Comparison of ENCODE assay signal across 26 cellular contexts in genomic region chr15:79900087-79900486, GRCh38. TPM values are rescaled to one million over a fixed set of nuclear protein-coding genes. Genes with fewer than 3 reads are reported as not detected.
DNase-seq lines count a peak whose midpoint lies in the region; ATAC-seq, FAIRE-seq and TF ChIP-seq lines count a peak whose summit lies in the region.
"Had no signal": no experiment of that assay in that cellular context is flagged by ENCODE, and none has a peak within 500 bp of the region (broad histone marks: within the 10 kb centered on the region; RNA-seq: fewer than 3 reads in every experiment).

No MANE protein-coding gene starts in this region.

- CTCF ChIA-PET in GM12878 (lab: Yijun Ruan, JAX) = interaction anchor here (1.0 to 6.5 kb wide), 5 partner anchors 18 to 273 kb away, joined by 3 to 51 read pairs (median 4); no protein-coding TSS in a partner anchor

- 18% methylated on average over 9 of the region's 9 CpGs for WGBS in GM12878 (ENCODE audit: insufficient coverage, insufficient replicate concordance, low lambda C conversion rate, missing lambda C conversion rate)

- SMC1A ChIA-PET in GM12878 (lab: Charles Lee; ENCODE audit: uncharacterized antibody, unreplicated experiment) = interaction anchor here (0.8 to 6.7 kb wide), 9 partner anchors 22 to 95 kb away, joined by 3 to 58 read pairs (median 17); partner anchors contain the start of gene BCL2A1

- H3K36me3 ChIP-seq in BLaER1 (no peaks in the 10 kb centered on the region; the same call in 1 of the 2 replicates), GM12878 (ENCODE audit: control insufficient read depth in 2 of 2, insufficient read depth in 2 of 2, low read length in 1 of 2) (no peaks in the 10 kb centered on the region)
- H3K36me3 ChIP-seq: gastrocnemius medialis, Peyer's patch, tibial nerve had no signal

- POLR2A ChIA-PET in GM12878 (lab: Charles Lee) = interaction anchor here (0.8 to 2.8 kb wide), 2 partner anchors 23 to 83 kb away, joined by 6 to 17 read pairs; no protein-coding TSS in a partner anchor

- H3K9ac ChIP-seq in BLaER1 (no peak overlapping the region), GM12878 (ENCODE audit: control insufficient read depth, insufficient read depth, low read length) (no peak overlapping the region)
- H3K9ac ChIP-seq: parathyroid adenoma had no signal

- intact Hi-C loops in GM12878 (cut with micrococcal nuclease; ENCODE audit: unreplicated experiment) = no loop called here

- ATAC-seq in GM12878 = no peak
- no peak for ATAC-seq in HG02981 (IDR thresholded peaks at IDR 0.05; ENCODE audit: unreplicated experiment)
- no peak for ATAC-seq in GM21717 (IDR thresholded peaks at IDR 0.05; ENCODE audit: unreplicated experiment)
- no peak for ATAC-seq in HG03139 (IDR thresholded peaks at IDR 0.05; ENCODE audit: unreplicated experiment)
- ATAC-seq: activated naive CD4-positive, alpha-beta T cell treated with anti-CD3 and anti-CD28 coated beads, Interleukin-2, amount 50 U/mL, for 72 hours; esophagus mucosa; gastrocnemius medialis; naive thymus-derived CD8-positive, alpha-beta T cell had no signal

- no peak for TF ChIP-seq RAD21 in GM12878 (IDR thresholded peaks at IDR 0.05; ENCODE audit: insufficient read depth, low read depth, low read length)

- H3K27me3 ChIP-seq in BLaER1 = no peaks in the 10 kb centered on the region
- no peaks in the 10 kb centered on the region for H3K27me3 ChIP-seq in GM12878 (replicated peaks in 1 of 2; ENCODE audit: control insufficient read depth in 2 of 2, insufficient read depth in 2 of 2, low read length in 1 of 2)
- H3K27me3 ChIP-seq: gastrocnemius medialis, Peyer's patch, tibial nerve had no signal

- no TSS peak for BruUV-seq in GM12878 (replicated peaks; lab: Mats Ljungman, UMichigan)

- peaks cover 47% of the 10 kb centered on the region for H3K4me1 ChIP-seq in BLaER1
- peaks cover 33% of the 10 kb centered on the region for H3K4me1 ChIP-seq in GM12878 (ENCODE audit: control insufficient read depth, insufficient read depth, low read length)

- TF ChIP-seq EP300 in GM12878 (IDR thresholded peaks at IDR 0.05; ENCODE audit: borderline replicate concordance in 1 of 2, control insufficient read depth in 1 of 2, low read depth in 2 of 2, low read length in 2 of 2) = no peak

- in situ Hi-C loops in GM12878 (cut with MboI) = no loop called here

- DNase-seq in GDM1 (lab: John Stamatoyannopoulos, UW) (peak; percentile 19), NOMO-1 treated with dmso at 0.1 percent for 144 hours (lab: John Stamatoyannopoulos, UW; ENCODE audit: unreplicated experiment) (peak; percentile 4), GM12878 (ENCODE audit: low read depth, low spot score) (no peak), UCSD-AML1 (lab: John Stamatoyannopoulos, UW; ENCODE audit: unreplicated experiment) (no peak)
- DNase-seq: activated CD4-positive, alpha-beta T cell treated with anti-CD3 and anti-CD28 coated beads, Interleukin-2, amount 10 ng/mL, durations not matched to agents 24 days and 14 days; activated T-cell treated with anti-CD3 and anti-CD28 coated beads for 4 hours; effector CD4-positive, alpha-beta T cell; gastrocnemius medialis; mesenchymal stem cell; naive thymus-derived CD8-positive, alpha-beta T cell; NCI-H1105 treated with DMSO at 0.1 percent for 48 hours; NCI-H2171; NCI-H69; Peyer's patch; stimulated activated CD4-positive, alpha-beta T cell treated with anti-CD3 and anti-CD28 coated beads, Interleukin-2, amount 100 ng/mL, for 24 hours; T1000 had no signal

- H2AFZ ChIP-seq in GM12878 (ENCODE audit: control insufficient read depth, low read depth, low read length) = no peak overlapping the region; the same call in 1 of the 2 replicates
- H2AFZ ChIP-seq: parathyroid adenoma had no signal

- H3K79me2 ChIP-seq in GM12878 (ENCODE audit: control insufficient read depth, insufficient read depth, low read length) = peaks cover 16% of the 10 kb centered on the region

- RAD21 ChIA-PET in GM12878 (lab: Charles Lee; ENCODE audit: unreplicated experiment) = interaction anchor here (1.0 to 5.7 kb wide), 9 partner anchors 10 to 93 kb away, joined by 3 to 45 read pairs (median 5); partner anchors contain the start of gene BCL2A1

- 0 out of 2 replicates have a peak overlapping the region, but pooled peaks have one; percentile 18 for H3K4me2 ChIP-seq in BLaER1
- no peak overlapping the region; the same call in 1 of the 2 replicates for H3K4me2 ChIP-seq in GM12878 (ENCODE audit: control insufficient read depth, insufficient read depth)

- no peak for TF ChIP-seq CTCF in GM12878 (IDR thresholded peaks at IDR 0.05 in 2 of 3, conservative IDR thresholded peaks at IDR 0.05 in 1 of 3; ENCODE audit: control insufficient read depth in 2 of 3, extremely low read depth in 1 of 3, insufficient read depth in 1 of 3, low read depth in 3 of 3, low read length in 3 of 3)

- no peak for TF ChIP-seq POLR2A in GM12878 (IDR thresholded peaks at IDR 0.05; ENCODE audit: low read depth, low read length)

- FAIRE-seq in GM12878 (lab: Jason Lieb, UNC) = no peak
- FAIRE-seq: H1, keratinocyte had no signal

- no peak overlapping the region for H3K27ac ChIP-seq in BLaER1
- no peak overlapping the region for H3K27ac ChIP-seq in GM12878 (ENCODE audit: control insufficient read depth, insufficient read depth)
- H3K27ac ChIP-seq: gastrocnemius medialis, parathyroid adenoma had no signal

- no peaks in the 10 kb centered on the region for H4K20me1 ChIP-seq in BLaER1
- H4K20me1 ChIP-seq in GM12878 (ENCODE audit: control insufficient read depth, insufficient read depth) = no peaks in the 10 kb centered on the region

- no peak overlapping the region for H3K4me3 ChIP-seq in BLaER1
- H3K4me3 ChIP-seq in GM12878 = no peak overlapping the region
- H3K4me3 ChIP-seq: gastrocnemius medialis, Peyer's patch, tibial nerve had no signal

- H3K9me3 ChIP-seq in BLaER1 (no peaks in the 10 kb centered on the region), GM12878 (replicated peaks; ENCODE audit: control insufficient read depth, insufficient read depth, low read length) (no peaks in the 10 kb centered on the region)
- H3K9me3 ChIP-seq: gastrocnemius medialis, Peyer's patch, tibial nerve had no signal

TF ChIP-seq in GM12878, 131 proteins besides CTCF, POLR2A, EP300 and RAD21 (continues in another document):
- TF ChIP-seq NR2C2 (IDR thresholded peaks at IDR 0.05; ENCODE audit: borderline replicate concordance, control insufficient read depth, insufficient read length, low read depth) (no peak), CBX3 (IDR thresholded peaks at IDR 0.05; ENCODE audit: borderline replicate concordance, low read depth) (no peak), HDAC6 (IDR thresholded peaks at IDR 0.05; ENCODE audit: unreplicated experiment) (no peak), LARP7 (IDR thresholded peaks at IDR 0.05) (no peak), TARDBP (IDR thresholded peaks at IDR 0.05; ENCODE audit: borderline replicate concordance) (no peak), CREB1 (IDR thresholded peaks at IDR 0.05; ENCODE audit: low read depth) (peak; percentile 89), CREM (IDR thresholded peaks at IDR 0.05; ENCODE audit: low read depth) (peak; percentile 80), ZBTB33 (IDR thresholded peaks at IDR 0.05) (no peak), EED (IDR thresholded peaks at IDR 0.05; ENCODE audit: low read depth) (no peak), ATF3 (IDR thresholded peaks at IDR 0.05; ENCODE audit: borderline replicate concordance, extremely low read depth, low read depth, low read length) (no peak)

RNA-seq across cellular contexts. Expression of gene MTHFS, which starts 3.3 kb away (rescaled TPM):
- total RNA-seq in GM12878 (2013; cell fraction: nucleolus; rRNA removed) = 18.0 and 20.7 TPM in 2 replicates
- total RNA-seq in GM12878 (2014; rRNA removed) (24.0 and 26.8 TPM in 2 replicates), GM12878 (2014; rRNA removed; fragmentation: Illumina TruSeq; extraction: Trizol) (25.3 and 26.9 TPM in 2 replicates), GM12878 (2021) (35.3 and 38.4 TPM in 2 replicates)
- 16.9 TPM for polyA plus RNA-seq in GM12878 (2011; ENCODE audit: low read depth)
- polyA plus RNA-seq in GM12878 (2011; rRNA removed) (38.4 and 38.5 TPM in 2 replicates), GM12878 (2014; fragmentation: Illumina TruSeq; extraction: Trizol) (22.4 and 28.4 TPM in 2 replicates), GM12878 (2014; fragmentation: Nextera tagmentation; extraction: Ambion mirVana) (10 to 100 TPM; 14.0 to 24.5 TPM), GM12878 (2014; rRNA removed) (44.3 and 49.0 TPM in 2 replicates), GM12878 (2016; fragmentation: Nextera tagmentation; extraction: Ambion mirVana) (10 to 100 TPM; 78.9 to 81.9 TPM)
- 26.7 and 34.1 TPM in 2 replicates for polyA plus RNA-seq in GM12878 (2011; cell fraction: cytosol; rRNA removed)
- polyA plus RNA-seq in GM12878 (2011; cell fraction: nucleus; rRNA removed) = 13.9 and 16.3 TPM in 2 replicates
- 21.6 and 24.8 TPM in 2 replicates for polyA plus RNA-seq in GM12878 (2012)
- polyA minus RNA-seq in GM12878 (2011; rRNA and poly(A)+ RNA removed) = 7.6 and 18.4 TPM in 2 replicates
- 7.5 and 9.8 TPM in 2 replicates for polyA minus RNA-seq in GM12878 (2011; cell fraction: cytosol; rRNA and poly(A)+ RNA removed)
- polyA minus RNA-seq in GM12878 (2011; cell fraction: nucleus; rRNA and poly(A)+ RNA removed) = 9.1 and 10.6 TPM in 2 replicates

Comparison
In these comparisons a context has a peak if more than half of its experiments do, and no peak if none do; other contexts are left out.
1. DNase-seq: peak in GDM1 (single experiment) and NOMO-1 treated with dmso at 0.1 percent for 144 hours (single experiment); none in GM12878 (single experiment) and UCSD-AML1 (single experiment).